ENCODE assay signal across 29 cellular contexts in the genomic region with DNA sequence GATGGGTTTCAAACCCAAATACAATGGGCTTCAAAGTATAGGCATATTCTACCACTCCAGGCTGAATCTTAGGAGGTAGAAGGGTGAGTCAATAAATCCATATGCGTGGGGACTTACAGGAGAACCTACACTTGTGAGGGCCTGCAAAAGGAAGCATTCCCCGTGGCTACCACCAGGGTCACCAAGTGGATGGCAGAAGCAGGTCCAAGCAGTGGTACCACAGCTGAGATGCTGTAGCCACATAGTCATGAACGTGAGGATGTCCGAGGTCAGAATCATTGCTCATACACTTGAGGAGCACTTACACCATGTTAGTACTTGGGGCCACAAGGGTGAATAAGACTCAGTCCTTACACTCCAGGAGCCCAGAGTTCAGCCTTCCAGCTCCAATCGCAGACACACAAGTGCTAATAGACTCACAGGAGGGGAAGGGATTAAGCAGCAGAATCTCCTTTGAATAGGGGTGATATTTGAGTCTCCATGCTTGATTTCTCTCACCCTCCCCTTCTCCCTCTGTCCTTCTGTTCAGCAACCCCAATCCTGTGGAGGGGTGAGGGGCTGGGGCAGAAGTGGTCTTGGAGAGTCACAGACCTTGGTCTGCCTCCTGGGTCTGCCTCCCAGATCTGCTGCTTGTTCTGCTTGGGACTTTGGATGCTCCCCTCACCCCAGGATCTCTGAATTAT. TPM values are rescaled to one million over a fixed set of nuclear protein-coding genes. Genes with fewer than 3 reads are reported as not detected.
A peak's percentile ranks its signal among the peaks of the same experiment; 100 is the strongest.
DNase-seq lines count a peak whose midpoint lies in the region; ATAC-seq and TF ChIP-seq lines count a peak whose summit lies in the region.
"Had no signal": no experiment of that assay in that cellular context is flagged by ENCODE, and none has a peak within 500 bp of the region (broad histone marks: within the 10 kb centered on the region; RNA-seq: fewer than 3 reads in every experiment).

No MANE protein-coding gene starts in this region.

- no peak overlapping the region for H3K4me2 ChIP-seq in PC-9

- H3K9me2 ChIP-seq in PC-9 (ENCODE audit: insufficient read depth): no peaks in the 10 kb centered on the region

- no peaks in the 10 kb centered on the region for H3F3A ChIP-seq in PC-9 (ENCODE audit: insufficient read depth, low read depth)

- ATAC-seq in foreskin keratinocyte (peak; percentile 34), HG03565 (IDR thresholded peaks at IDR 0.05; ENCODE audit: unreplicated experiment) (no peak)
- ATAC-seq: activated naive CD4-positive, alpha-beta T cell treated with anti-CD3 and anti-CD28 coated beads, Interleukin-2, amount 50 U/mL, for 72 hours; activated T-cell treated with anti-CD3 and anti-CD28 coated beads, Interleukin-2, amount 50 U/mL, for 72 hours; GM12878; naive thymus-derived CD8-positive, alpha-beta T cell had no signal

- peak; percentile 46 for DNase-seq in NCI-H82 (lab: John Stamatoyannopoulos, UW)
- DNase-seq in NCI-H82 treated with DMSO at 0.1 percent for 48 hours (lab: John Stamatoyannopoulos, UW; ENCODE audit: unreplicated experiment): no peak
- DNase-seq in PC-9: no peak
- DNase-seq in foreskin keratinocyte: no peak
- DNase-seq in progenitor cell of endocrine pancreas (ENCODE audit: low spot score, unreplicated experiment): no peak
- no peak for DNase-seq in activated effector memory CD4-positive, alpha-beta T cell treated with anti-CD3 and anti-CD28 coated beads, Interleukin-2, amount 50 U/mL, for 16 hours
- DNase-seq in NCI-H226: no peak
- DNase-seq: 8988T; activated T-cell treated with anti-CD3 and anti-CD28 coated beads, Interleukin-2, amount 50 U/mL, for 72 hours; C1 segment of cervical spinal cord; effector memory CD4-positive, alpha-beta T cell; HCEC 1CT; hippocampal formation; naive thymus-derived CD8-positive, alpha-beta T cell; NCI-H1694 treated with DMSO at 0.1 percent for 48 hours; NCI-H345; NK-92 treated with Interleukin-12 subunit alpha and Interleukin-12 subunit beta, amount 100 ng/mL, for 24 hours; posterior cingulate gyrus; small intestine; stimulated activated CD4-positive, alpha-beta T cell treated with anti-CD3 and anti-CD28 coated beads, Interleukin-4, amount 100 ng/mL, for 24 hours; T-helper 1 cell had no signal

- CTCF ChIA-PET in PC-9 (lab: Charles Lee): no interaction called here

- no peaks in the 10 kb centered on the region for H3K9me3 Mint-ChIP-seq in progenitor cell of endocrine pancreas (ENCODE audit: low read depth)
- H3K9me3 Mint-ChIP-seq: activated naive CD4-positive, alpha-beta T cell treated with anti-CD3 and anti-CD28 coated beads, Interleukin-2, amount 50 U/mL, for 72 hours; activated T-cell treated with anti-CD3 and anti-CD28 coated beads, Interleukin-2, amount 50 U/mL, for 72 hours had no signal

- no peaks in the 10 kb centered on the region for H3K36me3 ChIP-seq in PC-9 (ENCODE audit: low read depth)

- H3K36me3 Mint-ChIP-seq in progenitor cell of endocrine pancreas (ENCODE audit: insufficient read depth): no peaks in the 10 kb centered on the region
- H3K36me3 Mint-ChIP-seq: activated naive CD4-positive, alpha-beta T cell treated with anti-CD3 and anti-CD28 coated beads, Interleukin-2, amount 50 U/mL, for 72 hours; memory B cell; naive thymus-derived CD8-positive, alpha-beta T cell had no signal

- H3K4me3 ChIP-seq in PC-9: no peak overlapping the region
- H3K4me3 ChIP-seq: GM12878 had no signal

- TF ChIP-seq CTCF in PC-9 (conservative IDR thresholded peaks at IDR 0.05): peak; percentile 24; the same call in 1 of the 2 replicates
- TF ChIP-seq CTCF in foreskin keratinocyte (conservative IDR thresholded peaks at IDR 0.05): no peak
- peak; percentile 39 for TF ChIP-seq CTCF in progenitor cell of endocrine pancreas (IDR thresholded peaks at IDR 0.05; ENCODE audit: unreplicated experiment)

- H3K27ac Mint-ChIP-seq in progenitor cell of endocrine pancreas: no peak overlapping the region
- H3K27ac Mint-ChIP-seq: activated naive CD4-positive, alpha-beta T cell treated with anti-CD3 and anti-CD28 coated beads, Interleukin-2, amount 50 U/mL, for 72 hours; activated T-cell treated with anti-CD3 and anti-CD28 coated beads, Interleukin-2, amount 50 U/mL, for 72 hours; memory B cell had no signal

- no peaks in the 10 kb centered on the region for H3K79me2 ChIP-seq in PC-9 (ENCODE audit: low read depth)

- H3K27ac ChIP-seq in PC-9 (no peak overlapping the region), foreskin keratinocyte (no peak overlapping the region)

- BruUV-seq in PC-9 (replicated peaks; lab: Mats Ljungman, UMichigan): no TSS peak

- peaks cover 41% of the 10 kb centered on the region for H3K27me3 Mint-ChIP-seq in progenitor cell of endocrine pancreas

- H3K27me3 ChIP-seq in PC-9 (ENCODE audit: insufficient read depth, low read depth) (peaks cover 13% of the 10 kb centered on the region; the same call in 1 of the 2 replicates), foreskin keratinocyte (peaks cover 3% of the 10 kb centered on the region)

- POLR2A ChIA-PET in PC-9 (lab: Charles Lee; ENCODE audit: unreplicated experiment): no interaction called here

- H3K9me3 ChIP-seq in PC-9 (ENCODE audit: insufficient read depth, low read depth): no peaks in the 10 kb centered on the region

- intact Hi-C loops in PC-9 (cut with micrococcal nuclease; ENCODE audit: unreplicated experiment): no loop called here

- no peaks in the 10 kb centered on the region for H3K4me1 ChIP-seq in PC-9 (replicated peaks; ENCODE audit: insufficient read depth)
- no peaks in the 10 kb centered on the region for H3K4me1 ChIP-seq in foreskin keratinocyte

- H4K20me1 ChIP-seq in PC-9 (ENCODE audit: insufficient read depth): no peaks in the 10 kb centered on the region

- no peaks in the 10 kb centered on the region for H3K4me1 Mint-ChIP-seq in progenitor cell of endocrine pancreas (ENCODE audit: low read depth)
- H3K4me1 Mint-ChIP-seq: memory B cell; naive thymus-derived CD8-positive, alpha-beta T cell had no signal

- no peak overlapping the region for H2AFZ ChIP-seq in PC-9

- H3K4me3 Mint-ChIP-seq in progenitor cell of endocrine pancreas (ENCODE audit: low read depth): no peak overlapping the region
- H3K4me3 Mint-ChIP-seq: activated T-cell treated with anti-CD3 and anti-CD28 coated beads, Interleukin-2, amount 50 U/mL, for 72 hours; memory B cell; naive thymus-derived CD8-positive, alpha-beta T cell had no signal

RNA-seq across cellular contexts. Expression of a gene that starts 42.5 kb away (rescaled TPM):
- total RNA-seq in PC-9 (2021) (0.09 and 1.2 TPM in 2 replicates), foreskin keratinocyte (0.07 and 0.14 TPM in 2 replicates), progenitor cell of endocrine pancreas (0.29 and 1.2 TPM in 2 replicates)
- 0.02 and 0.04 TPM in 2 replicates for polyA plus RNA-seq in foreskin keratinocyte
- total RNA-seq: activated CD8-positive, alpha-beta memory T cell treated with anti-CD3 and anti-CD28 coated beads for 36 hours; activated naive CD4-positive, alpha-beta T cell treated with anti-CD3 and anti-CD28 coated beads, Interleukin-2, amount 50 U/mL, for 72 hours; activated T-cell treated with anti-CD3 and anti-CD28 coated beads, Interleukin-2, amount 50 U/mL, for 72 hours; chondrocyte; G401; GM12878; naive thymus-derived CD8-positive, alpha-beta T cell; ureter had no signal
- polyA plus RNA-seq: GM12878; naive thymus-derived CD8-positive, alpha-beta T cell had no signal
